Comparison of ENCODE assay signal across 9 cellular contexts in genomic region chr4:5399790-5400421, GRCh38.
DNase-seq lines count a peak whose midpoint lies in the region; ATAC-seq, FAIRE-seq and TF ChIP-seq lines count a peak whose summit lies in the region.
"Had no signal": no experiment of that assay in that cellular context is flagged by ENCODE, and none has a peak within 500 bp of the region (broad histone marks: within the 10 kb centered on the region; RNA-seq: fewer than 3 reads in every experiment).

No MANE protein-coding gene starts in this region.

- no peaks in the 10 kb centered on the region for H3K9me2 ChIP-seq in PC-9 (ENCODE audit: insufficient read depth)

- no peaks in the 10 kb centered on the region for H3K36me3 Mint-ChIP-seq in type B pancreatic cell

- H3K27me3 ChIP-seq in cardiac muscle cell (no peaks in the 10 kb centered on the region), PC-9 (ENCODE audit: insufficient read depth, low read depth) (peaks cover 27% of the 10 kb centered on the region)

- H3K79me2 ChIP-seq in PC-9 (ENCODE audit: low read depth) = no peaks in the 10 kb centered on the region

- H3K4me1 Mint-ChIP-seq in type B pancreatic cell (ENCODE audit: unreplicated experiment) = no peaks in the 10 kb centered on the region

- CTCF ChIA-PET in PC-9 (lab: Charles Lee) = no interaction called here

- intact Hi-C loops in Right ventricle myocardium superior (cut with DNase I) = no loop called here
- intact Hi-C loops in PC-9 (cut with micrococcal nuclease; ENCODE audit: unreplicated experiment) = loop anchor here (2.0 to 5.0 kb wide), 2 partner anchors 391 to 412 kb away; no protein-coding TSS in a partner anchor

- H2AFZ ChIP-seq in PC-9 = no peak overlapping the region

- H4K20me1 ChIP-seq in PC-9 (ENCODE audit: insufficient read depth) = no peaks in the 10 kb centered on the region

- no peak overlapping the region for H3K4me3 Mint-ChIP-seq in type B pancreatic cell

- H3K4me3 ChIP-seq in cardiac muscle cell = no peak overlapping the region
- no peak overlapping the region for H3K4me3 ChIP-seq in PC-9
- no peak overlapping the region for H3K4me3 ChIP-seq in fibroblast of the aortic adventitia (ENCODE audit: low read depth, low read length)

- ATAC-seq in Right ventricle myocardium superior (ENCODE audit: poor library complexity) (no peak), HG03354 (IDR thresholded peaks at IDR 0.05; ENCODE audit: poor library complexity, severe bottlenecking, unreplicated experiment) (no peak)

- peak; percentile 87 for TF ChIP-seq CTCF in cardiac muscle cell (IDR thresholded peaks at IDR 0.05; ENCODE audit: low read depth, low read length)
- TF ChIP-seq CTCF in PC-9 (conservative IDR thresholded peaks at IDR 0.05) = peak; percentile 76
- TF ChIP-seq CTCF in fibroblast of the aortic adventitia (IDR thresholded peaks at IDR 0.05; ENCODE audit: insufficient read depth, low read length) = peak; percentile 66
- TF ChIP-seq CTCF in type B pancreatic cell (conservative IDR thresholded peaks at IDR 0.05) = peak; percentile 89

- H3K4me1 ChIP-seq in cardiac muscle cell (ENCODE audit: low read depth) (no peaks in the 10 kb centered on the region), PC-9 (replicated peaks; ENCODE audit: insufficient read depth) (no peaks in the 10 kb centered on the region)

- H3K9me3 ChIP-seq in cardiac muscle cell (ENCODE audit: low read depth) (no peaks in the 10 kb centered on the region), PC-9 (ENCODE audit: insufficient read depth, low read depth) (no peaks in the 10 kb centered on the region)

- no peak for FAIRE-seq in urothelium cell line (lab: Jason Lieb, UNC)

- DNase-seq in cardiac muscle cell (ENCODE audit: low read depth in 1 of 2, low spot score in 1 of 2) (peak; percentile 53 to 65), Right ventricle myocardium superior (no peak), PC-9 (peak in 1 of 2 experiments; percentile 5), fibroblast of the aortic adventitia (ENCODE audit: low read depth) (peak; percentile 30), type B pancreatic cell (ENCODE audit: extremely low spot score, unreplicated experiment) (no peak), NCI-H1417 treated with DMSO at 0.1 percent for 48 hours (lab: John Stamatoyannopoulos, UW) (no peak), urothelium cell line (ENCODE audit: low spot score) (no peak)

- peaks cover 13% of the 10 kb centered on the region for H3K27me3 Mint-ChIP-seq in type B pancreatic cell

- H3K27ac Mint-ChIP-seq in type B pancreatic cell = no peak overlapping the region

- H3K9me3 Mint-ChIP-seq in type B pancreatic cell = peaks cover 5% of the 10 kb centered on the region

- H3K4me2 ChIP-seq in PC-9 = no peak overlapping the region

- no peaks in the 10 kb centered on the region for H3F3A ChIP-seq in PC-9 (ENCODE audit: insufficient read depth, low read depth)

- POLR2A ChIA-PET in PC-9 (lab: Charles Lee; ENCODE audit: unreplicated experiment) = no interaction called here

- BruUV-seq in PC-9 (replicated peaks; lab: Mats Ljungman, UMichigan) = no TSS peak

- H3K36me3 ChIP-seq in cardiac muscle cell (no peaks in the 10 kb centered on the region), PC-9 (ENCODE audit: low read depth) (no peaks in the 10 kb centered on the region)

- H3K27ac ChIP-seq in cardiac muscle cell (no peak overlapping the region), PC-9 (no peak overlapping the region)
- H3K27ac ChIP-seq: epithelial cell of prostate had no signal

Comparison
In these comparisons a context has a peak if more than half of its experiments do, and no peak if none do; other contexts are left out.
1. DNase-seq: peak in cardiac muscle cell (2 of 2) and fibroblast of the aortic adventitia (single experiment); none in Right ventricle myocardium superior (single experiment), type B pancreatic cell (single experiment), NCI-H1417 treated with DMSO at 0.1 percent for 48 hours (single experiment) and urothelium cell line (single experiment).
2. Peak in every context shown above with its lines, with median percentiles within 50 percentile points of each other: CTCF ChIP-seq.